ENCODE assay signal across 10 cellular contexts in the genomic region with DNA sequence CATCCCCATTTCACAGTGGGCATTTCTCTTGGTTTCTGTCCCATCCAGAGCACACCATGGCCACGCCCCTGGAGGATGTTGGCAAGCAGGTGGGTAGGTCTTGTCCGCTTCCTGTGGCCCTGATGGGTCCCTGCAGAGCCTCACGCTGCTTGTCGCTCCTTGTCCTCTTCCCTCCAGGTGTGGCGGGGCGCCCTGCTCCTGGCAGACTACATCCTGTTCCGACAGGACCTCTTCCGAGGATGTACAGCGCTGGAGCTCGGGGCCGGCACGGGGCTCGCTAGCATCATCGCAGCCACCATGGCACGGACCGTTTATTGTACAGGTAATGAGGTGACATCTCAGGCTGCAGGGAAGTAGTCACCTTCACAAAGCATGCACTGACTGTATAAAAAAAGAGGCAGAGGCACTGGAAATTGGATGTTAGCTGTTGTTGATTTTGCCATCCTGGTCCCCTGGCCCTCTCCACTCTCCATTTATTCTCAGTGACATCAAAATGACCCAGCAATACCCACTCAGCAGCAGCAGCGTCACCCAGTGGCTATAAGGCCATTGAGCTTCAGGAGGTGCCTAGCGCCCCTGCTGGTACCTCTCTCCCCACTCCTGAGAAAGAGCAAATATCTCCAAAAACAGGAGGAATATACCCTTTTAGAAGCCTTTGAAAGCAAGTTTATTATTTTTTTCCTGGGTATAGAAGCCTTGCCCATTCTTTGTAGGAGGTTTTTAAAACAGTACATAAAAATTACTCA. TPM values are rescaled to one million over a fixed set of nuclear protein-coding genes. Genes with fewer than 3 reads are reported as not detected.
DNase-seq lines count a peak whose midpoint lies in the region; ATAC-seq and TF ChIP-seq lines count a peak whose summit lies in the region.
"Had no signal": no experiment of that assay in that cellular context is flagged by ENCODE, and none has a peak within 500 bp of the region (broad histone marks: within the 10 kb centered on the region; RNA-seq: fewer than 3 reads in every experiment).

No MANE protein-coding gene starts in this region.

- peak; percentile 62 for DNase-seq in DMS53 (lab: John Stamatoyannopoulos, UW)
- DNase-seq in DMS53 treated with DMSO at 0.1 percent for 48 hours (lab: John Stamatoyannopoulos, UW; ENCODE audit: unreplicated experiment) = no peak
- DNase-seq in OCI-LY7 (ENCODE audit: low spot score) = peak; percentile 48
- no peak for DNase-seq in epithelial cell of proximal tubule (ENCODE audit: low read depth)
- DNase-seq in sigmoid colon = peak; percentile 56
- DNase-seq in activated naive CD4-positive, alpha-beta T cell treated with anti-CD3 and anti-CD28 coated beads, Interleukin-2, amount 10 ng/mL, durations not matched to agents 7 days and 5 days = no peak
- no peak for DNase-seq in activated CD8-positive, alpha-beta memory T cell treated with anti-CD3 and anti-CD28 coated beads, Interleukin-2, amount 10 ng/mL, durations not matched to agents 7 days and 5 days
- DNase-seq: NCI-H1436 had no signal

- no peaks in the 10 kb centered on the region for H3K4me1 ChIP-seq in OCI-LY7 (ENCODE audit: insufficient read depth, low read length, poor library complexity, severe bottlenecking)
- no peaks in the 10 kb centered on the region for H3K4me1 ChIP-seq in sigmoid colon
- H3K4me1 ChIP-seq: ascending aorta had no signal

- no peak overlapping the region for H3K27ac ChIP-seq in OCI-LY7 (ENCODE audit: low read depth, low read length, poor library complexity, severe bottlenecking)
- H3K27ac ChIP-seq in sigmoid colon = no peak overlapping the region
- H3K27ac ChIP-seq: ascending aorta had no signal

- H3K9me2 ChIP-seq in OCI-LY7 (ENCODE audit: insufficient read depth, low read length) = no peaks in the 10 kb centered on the region

- WGBS in sigmoid colon, 2 donors = 83 to 84% methylated on average over 18 of the region's 18 CpGs

- H3K9me3 ChIP-seq in OCI-LY7 (ENCODE audit: low read length) = no peaks in the 10 kb centered on the region
- H3K9me3 ChIP-seq in sigmoid colon = no peaks in the 10 kb centered on the region
- H3K9me3 ChIP-seq: ascending aorta had no signal

- H3K36me3 ChIP-seq in OCI-LY7 (ENCODE audit: insufficient read depth, low read length) (peaks cover 84% of the 10 kb centered on the region), sigmoid colon (peaks cover 16 to 98% (median 52%) of the 10 kb centered on the region in 4 donors)

- H3K4me2 ChIP-seq in OCI-LY7 (ENCODE audit: low read length) = no peak overlapping the region

- H2AFZ ChIP-seq in OCI-LY7 (ENCODE audit: low read length) = no peak overlapping the region

- no peak overlapping the region for H3K27ac Mint-ChIP-seq in activated naive CD4-positive, alpha-beta T cell treated with anti-CD3 and anti-CD28 coated beads, Interleukin-2, amount 10 ng/mL, durations not matched to agents 7 days and 5 days
- no peak overlapping the region for H3K27ac Mint-ChIP-seq in activated CD8-positive, alpha-beta memory T cell treated with anti-CD3 and anti-CD28 coated beads, Interleukin-2, amount 10 ng/mL, durations not matched to agents 7 days and 5 days

- no peak for TF ChIP-seq EP300 in sigmoid colon (IDR thresholded peaks at IDR 0.05)

- H3K4me3 ChIP-seq in OCI-LY7 (ENCODE audit: low read depth, low read length, poor library complexity, severe bottlenecking) (no peak overlapping the region), epithelial cell of proximal tubule (ENCODE audit: low read depth, low read length) (no peak overlapping the region), sigmoid colon (no peak overlapping the region)
- H3K4me3 ChIP-seq: ascending aorta had no signal

- peaks cover 29% of the 10 kb centered on the region for H3K36me3 Mint-ChIP-seq in activated naive CD4-positive, alpha-beta T cell treated with anti-CD3 and anti-CD28 coated beads, Interleukin-2, amount 10 ng/mL, durations not matched to agents 7 days and 5 days
- peaks cover 12% of the 10 kb centered on the region for H3K36me3 Mint-ChIP-seq in activated CD8-positive, alpha-beta memory T cell treated with anti-CD3 and anti-CD28 coated beads, Interleukin-2, amount 10 ng/mL, durations not matched to agents 7 days and 5 days

- TF ChIP-seq POLR2A in sigmoid colon (IDR thresholded peaks at IDR 0.05) = no peak

- H3K4me1 Mint-ChIP-seq in activated naive CD4-positive, alpha-beta T cell treated with anti-CD3 and anti-CD28 coated beads, Interleukin-2, amount 10 ng/mL, durations not matched to agents 7 days and 5 days = no peaks in the 10 kb centered on the region
- H3K4me1 Mint-ChIP-seq in activated CD8-positive, alpha-beta memory T cell treated with anti-CD3 and anti-CD28 coated beads, Interleukin-2, amount 10 ng/mL, durations not matched to agents 7 days and 5 days = peaks cover 2% of the 10 kb centered on the region

- no peak overlapping the region for H3K4me3 Mint-ChIP-seq in activated naive CD4-positive, alpha-beta T cell treated with anti-CD3 and anti-CD28 coated beads, Interleukin-2, amount 10 ng/mL, durations not matched to agents 7 days and 5 days
- H3K4me3 Mint-ChIP-seq in activated CD8-positive, alpha-beta memory T cell treated with anti-CD3 and anti-CD28 coated beads, Interleukin-2, amount 10 ng/mL, durations not matched to agents 7 days and 5 days = no peak overlapping the region

- no peaks in the 10 kb centered on the region for H4K20me1 ChIP-seq in OCI-LY7 (ENCODE audit: insufficient read depth, low read length)

- POLR2A ChIA-PET in OCI-LY7 (lab: Charles Lee) = interaction anchor here (0.6 to 1.0 kb wide), 2 partner anchors 17 to 51 kb away, joined by 3 read pairs; no protein-coding TSS in a partner anchor

- no peaks in the 10 kb centered on the region for H3K27me3 Mint-ChIP-seq in activated naive CD4-positive, alpha-beta T cell treated with anti-CD3 and anti-CD28 coated beads, Interleukin-2, amount 10 ng/mL, durations not matched to agents 7 days and 5 days
- no peaks in the 10 kb centered on the region for H3K27me3 Mint-ChIP-seq in activated CD8-positive, alpha-beta memory T cell treated with anti-CD3 and anti-CD28 coated beads, Interleukin-2, amount 10 ng/mL, durations not matched to agents 7 days and 5 days

- no TSS peak for BruUV-seq in OCI-LY7 (replicated peaks; lab: Mats Ljungman, UMichigan)

- CTCF ChIA-PET in OCI-LY7 (lab: Charles Lee; ENCODE audit: unreplicated experiment) = no interaction called here
- CTCF ChIA-PET in activated naive CD4-positive, alpha-beta T cell treated with anti-CD3 and anti-CD28 coated beads, Interleukin-2, amount 10 ng/mL, durations not matched to agents 7 days and 5 days (lab: Charles Lee) = no interaction called here
- CTCF ChIA-PET in activated CD8-positive, alpha-beta memory T cell treated with anti-CD3 and anti-CD28 coated beads, Interleukin-2, amount 10 ng/mL, durations not matched to agents 7 days and 5 days (lab: Charles Lee) = interaction anchor here (2.3 kb wide), 1 partner anchor 68 kb away, joined by 7 read pairs; no protein-coding TSS in a partner anchor

- no peak for ATAC-seq in GM18517 (IDR thresholded peaks at IDR 0.05; ENCODE audit: unreplicated experiment)
- no peak for ATAC-seq in activated CD8-positive, alpha-beta memory T cell treated with anti-CD3 and anti-CD28 coated beads, Interleukin-2, amount 10 ng/mL, durations not matched to agents 7 days and 5 days

- no peaks in the 10 kb centered on the region for H3K9me3 Mint-ChIP-seq in activated naive CD4-positive, alpha-beta T cell treated with anti-CD3 and anti-CD28 coated beads, Interleukin-2, amount 10 ng/mL, durations not matched to agents 7 days and 5 days
- no peaks in the 10 kb centered on the region for H3K9me3 Mint-ChIP-seq in activated CD8-positive, alpha-beta memory T cell treated with anti-CD3 and anti-CD28 coated beads, Interleukin-2, amount 10 ng/mL, durations not matched to agents 7 days and 5 days (ENCODE audit: low read depth)

- intact Hi-C loops in OCI-LY7 (cut with micrococcal nuclease; ENCODE audit: unreplicated experiment) (loop anchor here (5.0 kb wide), 1 partner anchor 63 kb away; no protein-coding TSS in a partner anchor), sigmoid colon (cut with DNase I) (no loop called here)

- TF ChIP-seq CTCF in OCI-LY7 (conservative IDR thresholded peaks at IDR 0.05; ENCODE audit: low read length) (peak; percentile 93), epithelial cell of proximal tubule (conservative IDR thresholded peaks at IDR 0.05; ENCODE audit: low read depth, low read length) (peak; percentile 51), sigmoid colon (IDR thresholded peaks at IDR 0.05) (no peak)

- no peaks in the 10 kb centered on the region for H3K79me2 ChIP-seq in OCI-LY7 (ENCODE audit: insufficient read depth, low read depth, low read length)

- no peaks in the 10 kb centered on the region for H3K27me3 ChIP-seq in sigmoid colon
- H3K27me3 ChIP-seq: ascending aorta had no signal

RNA-seq across cellular contexts. Expression of gene METTL22, which starts 13.7 kb away (rescaled TPM):
- total RNA-seq in OCI-LY7 (2014; rRNA removed; shearing (Covaris generic)) = 17.7 and 22.4 TPM in 2 replicates
- 55.0 and 55.2 TPM in 2 replicates for total RNA-seq in OCI-LY7 (2022)
- total RNA-seq in epithelial cell of proximal tubule = 15.5 and 25.7 TPM in 2 replicates
- 10 to 100 TPM; 25.3 to 55.1 (median 35.1) TPM for total RNA-seq in sigmoid colon
- polyA plus RNA-seq in sigmoid colon = 10 to 100 TPM in 2 of 3 donors, 1 to 10 TPM in 1; 8.6 to 17.2 (median 11.4) TPM
- 10 to 100 TPM; 29.5 to 40.0 TPM for total RNA-seq in activated CD8-positive, alpha-beta memory T cell treated with anti-CD3 and anti-CD28 coated beads, Interleukin-2, amount 10 ng/mL, durations not matched to agents 7 days and 5 days

RNA-seq across cellular contexts. Expression of gene ABAT, which starts 39.3 kb away (rescaled TPM):
- 2.0 and 6.2 TPM in 2 replicates for total RNA-seq in OCI-LY7 (2014; rRNA removed; shearing (Covaris generic))
- total RNA-seq in OCI-LY7 (2022) (4.1 and 6.7 TPM in 2 replicates), epithelial cell of proximal tubule (1.6 and 3.9 TPM in 2 replicates), sigmoid colon (1 to 10 TPM; 4.1 to 8.3 (median 6.0) TPM)
- 10 to 100 TPM in 1 of 3 donors, 1 to 10 TPM in 2; 8.2 to 12.0 (median 9.6) TPM for polyA plus RNA-seq in sigmoid colon
- total RNA-seq in activated CD8-positive, alpha-beta memory T cell treated with anti-CD3 and anti-CD28 coated beads, Interleukin-2, amount 10 ng/mL, durations not matched to agents 7 days and 5 days = 1 to 10 TPM; 4.0 to 7.8 TPM

RNA-seq across cellular contexts. Expression of gene TMEM114, which starts 44.9 kb away (rescaled TPM):
- total RNA-seq in OCI-LY7 (2014; rRNA removed; shearing (Covaris generic)) = not detected in 2 replicates
- total RNA-seq in OCI-LY7 (2022) (not detected in 2 replicates), epithelial cell of proximal tubule (not detected in 2 replicates), sigmoid colon (not detected)
- not detected for polyA plus RNA-seq in sigmoid colon
- total RNA-seq in activated CD8-positive, alpha-beta memory T cell treated with anti-CD3 and anti-CD28 coated beads, Interleukin-2, amount 10 ng/mL, durations not matched to agents 7 days and 5 days = not detected
- total RNA-seq: ascending aorta had no signal

Comparison
In these comparisons a context has a peak if more than half of its experiments do, and no peak if none do; other contexts are left out.
1. DNase-seq: peak in DMS53 (single experiment), OCI-LY7 (single experiment) and sigmoid colon (single experiment); none in DMS53 treated with DMSO at 0.1 percent for 48 hours (single experiment), epithelial cell of proximal tubule (single experiment), activated naive CD4-positive, alpha-beta T cell treated with anti-CD3 and anti-CD28 coated beads, Interleukin-2, amount 10 ng/mL, durations not matched to agents 7 days and 5 days (single experiment) and activated CD8-positive, alpha-beta memory T cell treated with anti-CD3 and anti-CD28 coated beads, Interleukin-2, amount 10 ng/mL, durations not matched to agents 7 days and 5 days (single experiment).
2. CTCF ChIP-seq: peak in OCI-LY7 (single experiment) and epithelial cell of proximal tubule (single experiment); none in sigmoid colon (0 of 4).